10 cellular contexts compared by ENCODE assay signal in genomic region chr4:121138014-121138413, GRCh38.
DNase-seq lines count a peak whose midpoint lies in the region; ATAC-seq and FAIRE-seq lines count a peak whose summit lies in the region.
"Had no signal": no experiment of that assay in that cellular context is flagged by ENCODE, and none has a peak within 500 bp of the region (broad histone marks: within the 10 kb centered on the region; RNA-seq: fewer than 3 reads in every experiment).

No MANE protein-coding gene starts in this region.

- FAIRE-seq in GM19239 (lab: Jason Lieb, UNC), result no peak

- peak; percentile 49 to 59 for DNase-seq in activated T-cell treated with anti-CD3 and anti-CD28 coated beads, Interleukin-2, amount 50 U/mL, for 48 hours
- peak; percentile 42 to 47 for DNase-seq in stimulated activated CD8-positive, alpha-beta memory T cell treated with anti-CD3 and anti-CD28 coated beads, Interleukin-15, amount 100 ng/mL, for 48 hours (ENCODE audit: low read depth in 2 of 2)
- DNase-seq in NCI-H345 (lab: John Stamatoyannopoulos, UW), result no peak
- DNase-seq in effector CD8-positive, alpha-beta T cell (lab: John Stamatoyannopoulos, UW), result no peak
- DNase-seq in GM19239 (ENCODE audit: insufficient read length, low spot score), result no peak
- DNase-seq: brain microvascular endothelial cell, NCI-H1417, OCI-M1 had no signal

- ATAC-seq in GM19328 (IDR thresholded peaks at IDR 0.05; ENCODE audit: unreplicated experiment), result peak; percentile 41
- ATAC-seq in HG02885 (IDR thresholded peaks at IDR 0.05; ENCODE audit: poor library complexity, unreplicated experiment), result peak; percentile 56

Comparison
In these comparisons a context has a peak if more than half of its experiments do, and no peak if none do; other contexts are left out.
1. DNase-seq: peak in activated T-cell treated with anti-CD3 and anti-CD28 coated beads, Interleukin-2, amount 50 U/mL, for 48 hours (2 of 2) and stimulated activated CD8-positive, alpha-beta memory T cell treated with anti-CD3 and anti-CD28 coated beads, Interleukin-15, amount 100 ng/mL, for 48 hours (2 of 2); none in NCI-H345 (single experiment), effector CD8-positive, alpha-beta T cell (single experiment) and GM19239 (single experiment).